In genomic region chr1:203338335-203339036, GRCh38 we compare ENCODE assay signal across 8 cellular contexts. TPM values are rescaled to one million over a fixed set of nuclear protein-coding genes. Genes with fewer than 3 reads are reported as not detected.
DNase-seq lines count a peak whose midpoint lies in the region; ATAC-seq and TF ChIP-seq lines count a peak whose summit lies in the region.

No MANE protein-coding gene starts in this region.

- H3K27me3 ChIP-seq in cardiac muscle cell (peaks cover 3% of the 10 kb centered on the region), psoas muscle (ENCODE audit: insufficient read depth in 3 of 3, low read length in 2 of 3) (no peaks in the 10 kb centered on the region)

- H3K9me3 Mint-ChIP-seq in activated naive CD8-positive, alpha-beta T cell treated with anti-CD3 and anti-CD28 coated beads, Interleukin-2, amount 10 ng/mL, durations not matched to agents 7 days and 5 days: no peaks in the 10 kb centered on the region

- peak; percentile 37 for ATAC-seq in activated naive CD8-positive, alpha-beta T cell treated with anti-CD3 and anti-CD28 coated beads, Interleukin-2, amount 10 ng/mL, durations not matched to agents 7 days and 5 days (ENCODE audit: low read depth)
- ATAC-seq in psoas muscle: peak; percentile 41 to 78 (median 58)
- no peak for ATAC-seq in GM21423 (IDR thresholded peaks at IDR 0.05; ENCODE audit: unreplicated experiment)
- no peak for ATAC-seq in GM21528 (IDR thresholded peaks at IDR 0.05; ENCODE audit: low FRiP score, unreplicated experiment)

- H3K4me3 ChIP-seq in cardiac muscle cell (no peak overlapping the region), psoas muscle (no peak overlapping the region)

- H3K4me1 ChIP-seq in cardiac muscle cell (ENCODE audit: low read depth) (peaks cover 10% of the 10 kb centered on the region), psoas muscle (peaks cover 11% of the 10 kb centered on the region)

- POLR2A ChIA-PET in activated naive CD8-positive, alpha-beta T cell treated with anti-CD3 and anti-CD28 coated beads, Interleukin-2, amount 10 ng/mL, durations not matched to agents 7 days and 5 days (lab: Charles Lee): interaction anchor here (0.7 to 2.2 kb wide), 7 partner anchors 18 to 87 kb away, joined by 3 to 14 read pairs (median 4); no protein-coding TSS in a partner anchor

- H3K4me3 Mint-ChIP-seq in activated naive CD8-positive, alpha-beta T cell treated with anti-CD3 and anti-CD28 coated beads, Interleukin-2, amount 10 ng/mL, durations not matched to agents 7 days and 5 days: no peak overlapping the region

- TF ChIP-seq CTCF in cardiac muscle cell (IDR thresholded peaks at IDR 0.05; ENCODE audit: low read depth, low read length) (peak; percentile 89), psoas muscle (IDR thresholded peaks at IDR 0.05) (peak; percentile 85)

- H3K9me3 ChIP-seq in cardiac muscle cell (ENCODE audit: low read depth) (no peaks in the 10 kb centered on the region), psoas muscle (no peaks in the 10 kb centered on the region)

- H3K36me3 ChIP-seq in cardiac muscle cell (no peaks in the 10 kb centered on the region), psoas muscle (ENCODE audit: insufficient read depth in 1 of 2, low read depth in 1 of 2) (no peaks in the 10 kb centered on the region)

- H3K36me3 Mint-ChIP-seq in activated naive CD8-positive, alpha-beta T cell treated with anti-CD3 and anti-CD28 coated beads, Interleukin-2, amount 10 ng/mL, durations not matched to agents 7 days and 5 days: no peaks in the 10 kb centered on the region

- WGBS in psoas muscle, 3 donors: 50 to 66% (median 52%) methylated on average over 17 to 18 of the region's 18 CpGs

- H3K4me1 Mint-ChIP-seq in activated naive CD8-positive, alpha-beta T cell treated with anti-CD3 and anti-CD28 coated beads, Interleukin-2, amount 10 ng/mL, durations not matched to agents 7 days and 5 days: peaks cover 14% of the 10 kb centered on the region

- peak; percentile 46 for DNase-seq in GDM1 (lab: John Stamatoyannopoulos, UW)
- peak; percentile 40 for DNase-seq in M059J (ENCODE audit: low read depth)
- peak; percentile 73 for DNase-seq in SKM-1 treated with dmso at 0.1 percent for 144 hours (lab: John Stamatoyannopoulos, UW; ENCODE audit: unreplicated experiment)
- peak; percentile 49 for DNase-seq in activated naive CD8-positive, alpha-beta T cell treated with anti-CD3 and anti-CD28 coated beads, Interleukin-2, amount 10 ng/mL, durations not matched to agents 7 days and 5 days
- DNase-seq in cardiac muscle cell (ENCODE audit: low read depth in 1 of 2, low spot score in 1 of 2): peak; percentile 66 to 84
- DNase-seq in psoas muscle: peak; percentile 49 to 67

- intact Hi-C loops in psoas muscle (cut with DNase I): loop anchor here in 1 of 2 donors (2.0 kb wide), 1 partner anchor 66 kb away; no protein-coding TSS in a partner anchor

- H3K27ac Mint-ChIP-seq in activated naive CD8-positive, alpha-beta T cell treated with anti-CD3 and anti-CD28 coated beads, Interleukin-2, amount 10 ng/mL, durations not matched to agents 7 days and 5 days: no peak overlapping the region

- H3K27ac ChIP-seq in cardiac muscle cell: no peak overlapping the region
- no peak overlapping the region for H3K27ac ChIP-seq in psoas muscle

- H3K27me3 Mint-ChIP-seq in activated naive CD8-positive, alpha-beta T cell treated with anti-CD3 and anti-CD28 coated beads, Interleukin-2, amount 10 ng/mL, durations not matched to agents 7 days and 5 days: peaks cover 25% of the 10 kb centered on the region

RNA-seq across cellular contexts. Expression of gene FMOD, which starts 12.4 kb away (rescaled TPM):
- not detected in 2 replicates for total RNA-seq in M059J (2014; rRNA removed; shearing (Covaris generic))
- not detected for total RNA-seq in activated naive CD8-positive, alpha-beta T cell treated with anti-CD3 and anti-CD28 coated beads, Interleukin-2, amount 10 ng/mL, durations not matched to agents 7 days and 5 days
- 2.3 and 8.2 TPM in 2 replicates for total RNA-seq in cardiac muscle cell
- polyA plus RNA-seq in cardiac muscle cell: 3.1 and 7.6 TPM in 2 replicates
- 1 to 10 TPM; 3.6 to 9.6 (median 5.8) TPM for total RNA-seq in psoas muscle
- 1 to 10 TPM; 3.0 to 4.6 (median 3.8) TPM for polyA plus RNA-seq in psoas muscle

RNA-seq across cellular contexts. Expression of gene BTG2, which starts 33.2 kb away (rescaled TPM):
- 0.67 and 1.2 TPM in 2 replicates for total RNA-seq in M059J (2014; rRNA removed; shearing (Covaris generic))
- total RNA-seq in activated naive CD8-positive, alpha-beta T cell treated with anti-CD3 and anti-CD28 coated beads, Interleukin-2, amount 10 ng/mL, durations not matched to agents 7 days and 5 days: 10 to 100 TPM; 90.3 to 99.8 TPM
- total RNA-seq in cardiac muscle cell: 45.6 and 57.9 TPM in 2 replicates
- polyA plus RNA-seq in cardiac muscle cell: 64.2 and 66.0 TPM in 2 replicates
- 100 to 1,000 TPM in 3 of 4 donors, 10 to 100 TPM in 1; 83.0 to 360 (median 224) TPM for total RNA-seq in psoas muscle
- 100 to 1,000 TPM in 1 of 3 donors, 10 to 100 TPM in 2; 17.6 to 119 (median 60.4) TPM for polyA plus RNA-seq in psoas muscle

Comparison
In these comparisons a context has a peak if more than half of its experiments do, and no peak if none do; other contexts are left out.
1. ATAC-seq: peak in activated naive CD8-positive, alpha-beta T cell treated with anti-CD3 and anti-CD28 coated beads, Interleukin-2, amount 10 ng/mL, durations not matched to agents 7 days and 5 days (single experiment) and psoas muscle (4 of 4); none in GM21423 (single experiment) and GM21528 (single experiment).
2. RNA of gene BTG2, which starts 33.2 kb away (total RNA-seq): 83.0 to 360 TPM in psoas muscle, 90.3 to 99.8 TPM in activated naive CD8-positive, alpha-beta T cell treated with anti-CD3 and anti-CD28 coated beads, Interleukin-2, amount 10 ng/mL, durations not matched to agents 7 days and 5 days and 45.6 to 57.9 TPM in cardiac muscle cell; 0.67 to 1.2 TPM in M059J; every median in the first group is over 10 times any median in the second.
3. Peak in every context shown above with its lines, with median percentiles within 50 percentile points of each other: DNase-seq.